Comparison of ENCODE assay signal across 20 cellular contexts in the genomic region with DNA sequence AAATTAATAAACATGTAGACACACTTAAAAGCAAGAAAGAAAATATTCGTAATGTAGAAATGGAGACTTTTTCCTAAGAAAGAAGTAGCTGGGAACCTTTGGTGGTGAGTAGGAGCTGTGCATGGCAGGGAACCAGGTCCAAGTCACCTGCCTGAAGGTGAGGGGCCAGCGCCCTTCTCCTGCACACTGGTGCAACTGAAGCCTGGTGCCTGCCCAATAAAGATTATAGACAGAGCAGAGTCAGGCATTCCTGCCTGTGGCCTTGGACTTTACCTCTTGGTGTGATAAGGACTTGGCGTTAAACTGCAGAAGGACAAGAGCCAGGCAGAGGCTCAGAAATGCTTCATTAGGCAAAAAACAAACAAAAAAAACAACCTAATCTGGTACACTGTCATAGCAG. TPM values are rescaled to one million over a fixed set of nuclear protein-coding genes. Genes with fewer than 3 reads are reported as not detected.
"Had no signal": no experiment of that assay in that cellular context is flagged by ENCODE, and none has a peak within 500 bp of the region (broad histone marks: within the 10 kb centered on the region; RNA-seq: fewer than 3 reads in every experiment).

No MANE protein-coding gene starts in this region.

- H3K27me3 Mint-ChIP-seq: activated B cell treated with CpG ODN at 0.5 μM for 24 hours; activated CD4-positive, alpha-beta T cell treated with anti-CD3 and anti-CD28 coated beads, Interleukin-2, amount 10 ng/mL, durations not matched to agents 7 days and 5 days; brain had no signal

- H3K9me3 Mint-ChIP-seq: activated B cell treated with CpG ODN at 0.5 μM for 24 hours; activated CD4-positive, alpha-beta T cell treated with anti-CD3 and anti-CD28 coated beads, Interleukin-2, amount 10 ng/mL, durations not matched to agents 7 days and 5 days; brain; central memory CD8-positive, alpha-beta T cell; neural crest cell had no signal

- H3K27me3 ChIP-seq: esophagus squamous epithelium, upper lobe of right lung had no signal

- H3K9me3 ChIP-seq: esophagus squamous epithelium, lower lobe of right lung, upper lobe of right lung had no signal

- H3K4me3 ChIP-seq: esophagus squamous epithelium, lower lobe of right lung, upper lobe of right lung had no signal

- H3K27ac Mint-ChIP-seq: activated B cell treated with CpG ODN at 0.5 μM for 24 hours; activated CD4-positive, alpha-beta T cell treated with anti-CD3 and anti-CD28 coated beads, Interleukin-2, amount 10 ng/mL, durations not matched to agents 7 days and 5 days; activated naive CD8-positive, alpha-beta T cell; brain; T-helper 17 cell had no signal

- H3K4me3 Mint-ChIP-seq: activated B cell treated with CpG ODN at 0.5 μM for 24 hours; activated CD4-positive, alpha-beta T cell treated with anti-CD3 and anti-CD28 coated beads, Interleukin-2, amount 10 ng/mL, durations not matched to agents 7 days and 5 days; activated naive CD8-positive, alpha-beta T cell; brain; central memory CD8-positive, alpha-beta T cell; neural crest cell; T-helper 17 cell had no signal

- H3K4me1 ChIP-seq: esophagus squamous epithelium, lower lobe of right lung, upper lobe of right lung had no signal

- H3K27ac ChIP-seq: esophagus squamous epithelium, lower lobe of right lung, upper lobe of right lung had no signal

- ATAC-seq: lower lobe of right lung, T-helper 17 cell, upper lobe of right lung had no signal

- H3K4me1 Mint-ChIP-seq: activated B cell treated with CpG ODN at 0.5 μM for 24 hours; activated CD4-positive, alpha-beta T cell treated with anti-CD3 and anti-CD28 coated beads, Interleukin-2, amount 10 ng/mL, durations not matched to agents 7 days and 5 days; brain; central memory CD8-positive, alpha-beta T cell; neural crest cell had no signal

- FAIRE-seq: kidney had no signal

- DNase-seq: activated B cell treated with CpG ODN at 0.5 μM for 24 hours; activated CD4-positive, alpha-beta T cell treated with anti-CD3 and anti-CD28 coated beads, Interleukin-2, amount 10 ng/mL, durations not matched to agents 7 days and 5 days; activated gamma-delta T cell treated with Interleukin-2 at 50 U/mL for 16 hours; amygdala; cortex of kidney; effector CD4-positive, alpha-beta T cell; esophagus squamous epithelium; hypothalamus; kidney; lower lobe of right lung; retina; stimulated activated CD4-positive, alpha-beta T cell treated with anti-CD3 and anti-CD28 coated beads, Interleukin-4, amount 100 ng/mL, for 24 hours; stimulated activated naive CD4-positive, alpha-beta T cell; T-helper 17 cell; upper lobe of right lung had no signal

- H3K36me3 ChIP-seq: esophagus squamous epithelium, lower lobe of right lung, upper lobe of right lung had no signal

RNA-seq across cellular contexts. Expression of gene CFAP91, which starts 14.2 kb away (rescaled TPM):
- total RNA-seq: activated CD4-positive, alpha-beta T cell treated with anti-CD3 and anti-CD28 coated beads, Interleukin-2, amount 10 ng/mL, durations not matched to agents 7 days and 5 days; osteocyte had no signal
